26 cellular contexts compared by ENCODE assay signal in genomic region chr9:103431809-103432208, GRCh38.
"Had no signal": no experiment of that assay in that cellular context is flagged by ENCODE, and none has a peak within 500 bp of the region (broad histone marks: within the 10 kb centered on the region; RNA-seq: fewer than 3 reads in every experiment).

No MANE protein-coding gene starts in this region.

- H3K27me3 ChIP-seq: neutrophil, stomach, thyroid gland, tibial nerve, upper lobe of left lung had no signal

- FAIRE-seq: urothelium cell line had no signal

- ATAC-seq: naive thymus-derived CD8-positive, alpha-beta T cell; natural killer cell treated with Interleukin-12 subunit alpha and Interleukin-12 subunit beta and Interleukin-15 and Interleukin-18, amount 100 ng/mL, for 72 hours; psoas muscle; right cardiac atrium; sciatic nerve; stimulated activated effector memory CD8-positive, alpha-beta T cell treated with anti-CD3 and anti-CD28 coated beads, Interleukin-12 subunit alpha, Interleukin-12 subunit beta, amount 100 ng/mL, for 72 hours; stimulated activated naive B cell treated with anti-CD40 and anti-IgM and Interleukin-4, amounts not matched to agents 10 μg/mL and 1 μg/mL and 100 μg/mL, for 72 hours had no signal

- H3K9me3 ChIP-seq: neutrophil, psoas muscle, thoracic aorta, thyroid gland, tibial nerve, upper lobe of left lung had no signal

- DNase-seq: naive B cell; naive thymus-derived CD8-positive, alpha-beta T cell; nephron progenitor cell; nucleus accumbens; posterior cingulate gyrus; psoas muscle; right cardiac atrium; stimulated activated CD4-positive, alpha-beta T cell treated with anti-CD3 and anti-CD28 coated beads, Interleukin-15, amount 100 ng/mL, for 24 hours; stimulated activated CD4-positive, alpha-beta T cell treated with anti-CD3 and anti-CD28 coated beads, Interleukin-2, amount 100 ng/mL, for 24 hours; stimulated activated CD4-positive, alpha-beta T cell treated with anti-CD3 and anti-CD28 coated beads, Interleukin-2, amount 100 ng/mL, for 48 hours; stimulated activated CD4-positive, alpha-beta T cell treated with anti-CD3 and anti-CD28 coated beads, Interleukin-4, amount 100 ng/mL, for 24 hours; stimulated activated naive B cell treated with anti-CD40 and anti-IgM and Interleukin-4, amounts not matched to agents 10 μg/mL and 1 μg/mL and 100 μg/mL, for 72 hours; stimulated activated naive CD4-positive, alpha-beta T cell treated with Interleukin-2 at 50 U/mL for 16 hours; stomach; thyroid gland; trophoblast cell; upper lobe of left lung had no signal

- H3K27ac ChIP-seq: neutrophil, parathyroid adenoma, psoas muscle, skin epidermis, stomach, thoracic aorta, thyroid gland, tibial nerve, upper lobe of left lung had no signal

- H3K4me1 ChIP-seq: parathyroid adenoma, psoas muscle, stomach, thyroid gland, tibial nerve, upper lobe of left lung had no signal

- H3K4me3 ChIP-seq: psoas muscle, skin epidermis, stomach, thoracic aorta, thyroid gland, tibial nerve, upper lobe of left lung had no signal

- H3K36me3 ChIP-seq: neutrophil, stomach, thoracic aorta, thyroid gland, tibial nerve, upper lobe of left lung had no signal
